12 cellular contexts compared by ENCODE assay signal in genomic region chr11:58626915-58627483, GRCh38. TPM values are rescaled to one million over a fixed set of nuclear protein-coding genes. Genes with fewer than 3 reads are reported as not detected.
DNase-seq lines count a peak whose midpoint lies in the region; ATAC-seq and TF ChIP-seq lines count a peak whose summit lies in the region.
"Had no signal": no experiment of that assay in that cellular context is flagged by ENCODE, and none has a peak within 500 bp of the region (broad histone marks: within the 10 kb centered on the region; RNA-seq: fewer than 3 reads in every experiment).

No MANE protein-coding gene starts in this region.

- no peak for DNase-seq in heart right ventricle
- DNase-seq in right atrium auricular region (ENCODE audit: low spot score) = no peak
- peak; percentile 28 for DNase-seq in iris pigment epithelial cell (ENCODE audit: low read depth)
- no peak for DNase-seq in thyroid gland
- DNase-seq in ecto neural progenitor cell (ENCODE audit: low spot score) = no peak
- DNase-seq in DMS153 treated with DMSO at 0.1 percent for 48 hours (lab: John Stamatoyannopoulos, UW; ENCODE audit: unreplicated experiment) = no peak
- no peak for DNase-seq in NOMO-1 treated with dmso at 0.1 percent for 144 hours (lab: John Stamatoyannopoulos, UW; ENCODE audit: unreplicated experiment)
- DNase-seq: GDM1, NCI-H1694, small intestine had no signal

- 79 to 80% methylated on average over 4 of the region's 4 CpGs for WGBS in heart right ventricle, 2 donors
- 64 to 66% methylated on average over 4 of the region's 4 CpGs for WGBS in thyroid gland, 2 donors

- peaks cover 16% of the 10 kb centered on the region for H3K4me1 Mint-ChIP-seq in activated T-helper 17 cell treated with anti-CD3 and anti-CD28 coated beads, Interleukin-2, amount 50 U/mL, for 72 hours

- H3K9me3 ChIP-seq in heart right ventricle (no peaks in the 10 kb centered on the region), right atrium auricular region (no peaks in the 10 kb centered on the region), thyroid gland (no peaks in the 10 kb centered on the region)

- no peaks in the 10 kb centered on the region for H3K9me3 Mint-ChIP-seq in activated T-helper 17 cell treated with anti-CD3 and anti-CD28 coated beads, Interleukin-2, amount 50 U/mL, for 72 hours
- H3K9me3 Mint-ChIP-seq: T-helper 1 cell treated with Interleukin-12 subunit alpha and Interleukin-12 subunit beta and Interleukin-4 antibody, amounts not matched to agents 30 μg/mL and 1 μg/mL, for 36 hours had no signal

- TF ChIP-seq CTCF in heart right ventricle (IDR thresholded peaks at IDR 0.05) (no peak), right atrium auricular region (IDR thresholded peaks at IDR 0.05) (no peak), thyroid gland (IDR thresholded peaks at IDR 0.05) (no peak)

- H3K27me3 ChIP-seq in heart right ventricle (no peaks in the 10 kb centered on the region), right atrium auricular region (no peaks in the 10 kb centered on the region), thyroid gland (no peaks in the 10 kb centered on the region)

- H3K4me1 ChIP-seq in heart right ventricle (peaks cover 0 to 33% (median 17%) of the 10 kb centered on the region in 9 donors), right atrium auricular region (peaks cover 0 to 17% of the 10 kb centered on the region in 2 donors), thyroid gland (peaks cover 23 to 40% of the 10 kb centered on the region in 2 donors)

- ATAC-seq in heart right ventricle = no peak
- ATAC-seq in activated T-helper 17 cell treated with anti-CD3 and anti-CD28 coated beads, Interleukin-2, amount 50 U/mL, for 72 hours (replicated peaks) = no peak

- H3K36me3 Mint-ChIP-seq in activated T-helper 17 cell treated with anti-CD3 and anti-CD28 coated beads, Interleukin-2, amount 50 U/mL, for 72 hours (ENCODE audit: low read depth) = peaks cover 64% of the 10 kb centered on the region

- no peak overlapping the region for H3K4me3 Mint-ChIP-seq in activated T-helper 17 cell treated with anti-CD3 and anti-CD28 coated beads, Interleukin-2, amount 50 U/mL, for 72 hours
- H3K4me3 Mint-ChIP-seq: T-helper 1 cell treated with Interleukin-12 subunit alpha and Interleukin-12 subunit beta and Interleukin-4 antibody, amounts not matched to agents 30 μg/mL and 1 μg/mL, for 36 hours had no signal

- H3K36me3 ChIP-seq in heart right ventricle (peaks cover 0 to 40% (median 22%) of the 10 kb centered on the region in 9 donors), right atrium auricular region (peaks cover 10% of the 10 kb centered on the region), thyroid gland (peaks cover 18 to 22% of the 10 kb centered on the region in 2 donors)

- no peaks in the 10 kb centered on the region for H3K27me3 Mint-ChIP-seq in activated T-helper 17 cell treated with anti-CD3 and anti-CD28 coated beads, Interleukin-2, amount 50 U/mL, for 72 hours

- no peak for TF ChIP-seq POLR2A in thyroid gland (IDR thresholded peaks at IDR 0.05)

- H3K27ac ChIP-seq in heart right ventricle (peak overlapping the region in 6 of 10 donors; percentile 0 to 76 (median 42)), right atrium auricular region (peak overlapping the region in 1 of 2 donors; percentile 50), thyroid gland (peak overlapping the region; percentile 48 to 79 (median 72))

- H3K4me3 ChIP-seq in heart right ventricle (no peak overlapping the region), right atrium auricular region (no peak overlapping the region), thyroid gland (replicated peaks in 1 of 3) (no peak overlapping the region)

- peak overlapping the region; percentile 67 for H3K27ac Mint-ChIP-seq in activated T-helper 17 cell treated with anti-CD3 and anti-CD28 coated beads, Interleukin-2, amount 50 U/mL, for 72 hours
- H3K27ac Mint-ChIP-seq: T-helper 1 cell treated with Interleukin-12 subunit alpha and Interleukin-12 subunit beta and Interleukin-4 antibody, amounts not matched to agents 30 μg/mL and 1 μg/mL, for 36 hours had no signal

- intact Hi-C loops in heart right ventricle (cut with DNase I) = loop anchor here in 5 of 10 donors (5.0 to 10.0 kb wide), 2 partner anchors 50 to 52 kb away; partner anchors contain the start of genes LPXN (in 5 of the 5) and ZFP91 (in 5 of the 5)
- intact Hi-C loops in thyroid gland (cut with DNase I) = no loop called here

RNA-seq across cellular contexts. Expression of gene CNTF, which starts 4.5 kb away (rescaled TPM):
- 1 to 10 TPM in 8 of 10 donors, under 1 TPM in 2; 0.53 to 1.6 (median 1.2) TPM for total RNA-seq in heart right ventricle
- under 1 TPM; 0.15 to 0.23 TPM for polyA plus RNA-seq in heart right ventricle
- total RNA-seq in right atrium auricular region = 1 to 10 TPM in 1 of 2 donors, under 1 TPM in 1; 0.30 to 1.6 TPM
- total RNA-seq in activated T-helper 17 cell treated with anti-CD3 and anti-CD28 coated beads, Interleukin-2, amount 50 U/mL, for 72 hours = 1 to 10 TPM; 4.1 to 5.5 TPM
- 1 to 10 TPM; 1.6 to 5.0 (median 1.7) TPM for total RNA-seq in thyroid gland

RNA-seq across cellular contexts. Expression of gene ZFP91, which starts 48.1 kb away (rescaled TPM):
- total RNA-seq in heart right ventricle (10 to 100 TPM; 53.9 to 69.7 (median 61.5) TPM), right atrium auricular region (10 to 100 TPM; 50.5 to 52.4 TPM), thyroid gland (10 to 100 TPM; 49.8 to 63.7 (median 59.1) TPM)
- 10 to 100 TPM; 11.4 to 15.9 TPM for polyA plus RNA-seq in heart right ventricle
- total RNA-seq in activated T-helper 17 cell treated with anti-CD3 and anti-CD28 coated beads, Interleukin-2, amount 50 U/mL, for 72 hours = 10 to 100 TPM; 45.7 to 47.4 TPM

RNA-seq across cellular contexts. Expression of gene LPXN, which starts 51.3 kb away (rescaled TPM):
- total RNA-seq in heart right ventricle (10 to 100 TPM in 1 of 10 donors, 1 to 10 TPM in 9; 2.7 to 13.9 (median 4.7) TPM), right atrium auricular region (1 to 10 TPM; 2.8 to 5.5 TPM), thyroid gland (10 to 100 TPM in 2 of 4 donors, 1 to 10 TPM in 2; 5.8 to 14.4 (median 9.4) TPM)
- 1 to 10 TPM; 1.8 to 5.0 TPM for polyA plus RNA-seq in heart right ventricle
- total RNA-seq in activated T-helper 17 cell treated with anti-CD3 and anti-CD28 coated beads, Interleukin-2, amount 50 U/mL, for 72 hours = 100 to 1,000 TPM; 234 to 320 TPM

Comparison
In these comparisons a context has a peak if more than half of its experiments do, and no peak if none do; other contexts are left out.
1. RNA of gene LPXN, which starts 51.3 kb away (total RNA-seq): 234 to 320 TPM in activated T-helper 17 cell treated with anti-CD3 and anti-CD28 coated beads, Interleukin-2, amount 50 U/mL, for 72 hours; 5.8 to 14.4 TPM in thyroid gland, 2.8 to 5.5 TPM in right atrium auricular region and 2.7 to 13.9 TPM in heart right ventricle; every median in the first group is over 10 times any median in the second.